In the genomic region with DNA sequence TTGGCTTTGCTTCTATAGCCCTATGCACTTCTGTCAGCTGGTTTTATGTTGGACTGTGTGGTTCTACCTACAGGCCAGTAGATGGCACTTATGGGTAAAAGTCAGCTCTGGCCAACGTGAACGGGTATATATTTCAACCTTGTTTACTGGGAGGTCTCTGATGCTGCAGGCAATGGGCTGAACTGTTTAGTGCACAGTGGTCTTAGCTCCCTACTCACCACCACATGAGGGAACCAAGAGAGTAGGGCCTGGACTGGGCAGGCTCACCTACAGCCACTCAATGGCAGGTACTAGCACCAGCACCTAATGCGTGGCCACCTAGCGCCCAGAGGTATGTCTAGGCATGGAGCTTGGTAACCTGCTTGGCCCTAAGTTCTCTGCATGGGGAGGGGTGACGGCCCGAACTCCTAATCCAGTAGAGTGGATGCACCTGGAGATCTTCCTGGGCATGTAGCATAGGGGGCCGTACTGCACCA, we compare ENCODE assay signal across 8 cellular contexts.
DNase-seq lines count a peak whose midpoint lies in the region; ATAC-seq, FAIRE-seq and TF ChIP-seq lines count a peak whose summit lies in the region.

No MANE protein-coding gene starts in this region.

- H3K9me3 Mint-ChIP-seq in glutamatergic neuron (ENCODE audit: unreplicated experiment): peaks cover 7% of the 10 kb centered on the region

- no peaks in the 10 kb centered on the region for H3F3A ChIP-seq in PC-9 (ENCODE audit: insufficient read depth, low read depth)

- H3K36me3 ChIP-seq in PC-9 (ENCODE audit: low read depth): no peaks in the 10 kb centered on the region

- H3K4me1 Mint-ChIP-seq in glutamatergic neuron (ENCODE audit: low read depth, unreplicated experiment): no peaks in the 10 kb centered on the region

- H3K9me2 ChIP-seq in PC-9 (ENCODE audit: insufficient read depth): no peaks in the 10 kb centered on the region; the same call in 1 of the 2 replicates

- ATAC-seq in GM19467 (IDR thresholded peaks at IDR 0.05; ENCODE audit: unreplicated experiment) (peak; percentile 88), HG03469 (IDR thresholded peaks at IDR 0.05; ENCODE audit: unreplicated experiment) (peak; percentile 81)

- no peak overlapping the region for H3K27ac Mint-ChIP-seq in glutamatergic neuron (ENCODE audit: unreplicated experiment)

- no peak for TF ChIP-seq POLR2A in H54 (IDR thresholded peaks at IDR 0.05; ENCODE audit: low read depth, low read length)

- intact Hi-C loops in PC-9 (cut with micrococcal nuclease; ENCODE audit: unreplicated experiment): no loop called here

- H3K27me3 ChIP-seq in PC-9 (ENCODE audit: insufficient read depth, low read depth): no peaks in the 10 kb centered on the region

- no peak overlapping the region for H3K4me2 ChIP-seq in PC-9

- DNase-seq in ELF-1 (ENCODE audit: low read depth, low spot score) (peak; percentile 44), PC-9 (no peak), glutamatergic neuron (no peak), HK-2 (ENCODE audit: unreplicated experiment) (no peak), H54 (ENCODE audit: insufficient read length, low spot score) (no peak)
- no peak for DNase-seq in activated naive CD4-positive, alpha-beta T cell treated with anti-CD3 and anti-CD28 coated beads, Interleukin-2, amount 50 U/mL, for 16 hours

- H3K27ac ChIP-seq in PC-9: no peak overlapping the region

- TF ChIP-seq CTCF in PC-9 (conservative IDR thresholded peaks at IDR 0.05) (peak; percentile 29; the same call in 1 of the 2 replicates), glutamatergic neuron (IDR thresholded peaks at IDR 0.05; ENCODE audit: partially characterized antibody, unreplicated experiment) (peak; percentile 66)

- no peaks in the 10 kb centered on the region for H4K20me1 ChIP-seq in PC-9 (ENCODE audit: insufficient read depth)

- no peak overlapping the region for H3K4me3 ChIP-seq in PC-9

- no peak for FAIRE-seq in H54 (lab: Jason Lieb, UNC)

- no peaks in the 10 kb centered on the region for H3K27me3 Mint-ChIP-seq in glutamatergic neuron (ENCODE audit: unreplicated experiment)

- 0 out of 2 replicates have a peak, but pooled peaks cover 7% of the 10 kb centered on the region for H3K9me3 ChIP-seq in PC-9 (ENCODE audit: insufficient read depth, low read depth)

- no peak overlapping the region for H2AFZ ChIP-seq in PC-9

- H3K4me3 Mint-ChIP-seq in glutamatergic neuron (ENCODE audit: unreplicated experiment): no peak overlapping the region

- no peaks in the 10 kb centered on the region for H3K36me3 Mint-ChIP-seq in glutamatergic neuron (ENCODE audit: unreplicated experiment)

- POLR2A ChIA-PET in PC-9 (lab: Charles Lee; ENCODE audit: unreplicated experiment): no interaction called here

- no peaks in the 10 kb centered on the region for H3K79me2 ChIP-seq in PC-9 (ENCODE audit: low read depth)

- CTCF ChIA-PET in PC-9 (lab: Charles Lee): no interaction called here

- no TSS peak for BruUV-seq in PC-9 (replicated peaks; lab: Mats Ljungman, UMichigan)

- H3K4me1 ChIP-seq in PC-9 (replicated peaks; ENCODE audit: insufficient read depth): peaks cover 11% of the 10 kb centered on the region
